ENCODE assay signal across 1 cellular context in genomic region chr10:93457511-93457910, GRCh38.
TF ChIP-seq lines count a peak whose summit lies in the region.

No MANE protein-coding gene starts in this region.

TF ChIP-seq in IMR-90, 13 proteins besides CTCF, POLR2A, EP300 and RAD21:
- peak; percentile 99 for TF ChIP-seq MAFK (IDR thresholded peaks at IDR 0.05; ENCODE audit: low read depth, low read length)
- no peak for TF ChIP-seq NFE2L2 (IDR thresholded peaks at IDR 0.05; ENCODE audit: low read depth, low read length)
TF ChIP-seq in IMR-90: peak in this region for 1.
